Comparison of ENCODE assay signal across 12 cellular contexts in genomic region chr15:66862111-66862815, GRCh38.
DNase-seq lines count a peak whose midpoint lies in the region; TF ChIP-seq lines count a peak whose summit lies in the region.
"Had no signal": no experiment of that assay in that cellular context is flagged by ENCODE, and none has a peak within 500 bp of the region (broad histone marks: within the 10 kb centered on the region; RNA-seq: fewer than 3 reads in every experiment).

No MANE protein-coding gene starts in this region.

- H3K4me2 ChIP-seq in mesenchymal stem cell (ENCODE audit: low read length, poor library complexity, severe bottlenecking) = no peak overlapping the region

- H4K8ac ChIP-seq in mesenchymal stem cell (ENCODE audit: low read length) = no peak overlapping the region

- no peaks in the 10 kb centered on the region for H3K4me1 Mint-ChIP-seq in immature natural killer cell

- H3K27ac ChIP-seq in VCaP (no peak overlapping the region), mesenchymal stem cell (ENCODE audit: low read length, poor library complexity, severe bottlenecking) (no peak overlapping the region)
- H3K27ac ChIP-seq: skin epidermis had no signal

- no peak overlapping the region for H4K91ac ChIP-seq in mesenchymal stem cell (ENCODE audit: low read length)

- no peak overlapping the region for H2AFZ ChIP-seq in mesenchymal stem cell (ENCODE audit: low read depth, low read length)

- peak; percentile 33 for DNase-seq in AG10803 (ENCODE audit: low read depth)
- DNase-seq in HS-27A (ENCODE audit: low read depth) = peak; percentile 63
- DNase-seq in mesenchymal stem cell = peak; percentile 49
- no peak for DNase-seq in HuH-7.5 (ENCODE audit: low spot score)
- no peak for DNase-seq in GF-D8 (lab: John Stamatoyannopoulos, UW)
- no peak for DNase-seq in NCI-H146 treated with DMSO at 0.1 percent for 48 hours (lab: John Stamatoyannopoulos, UW; ENCODE audit: unreplicated experiment)
- no peak for DNase-seq in immature natural killer cell

- H3K23ac ChIP-seq in mesenchymal stem cell (ENCODE audit: low read length in 2 of 2) = no peak overlapping the region

- TF ChIP-seq CTCF in AG10803 (conservative IDR thresholded peaks at IDR 0.05; ENCODE audit: low read length) (no peak), VCaP (conservative IDR thresholded peaks at IDR 0.05) (0 out of 2 replicates have a peak, but pooled peaks have one; percentile 0)

- peaks cover 5% of the 10 kb centered on the region for H3K4me1 ChIP-seq in mesenchymal stem cell (ENCODE audit: control insufficient read depth, insufficient read depth, low read depth, low read length)

- peaks cover 7 to 72% of the 10 kb centered on the region in 2 experiments for H3K36me3 ChIP-seq in mesenchymal stem cell (ENCODE audit: control insufficient read depth in 1 of 2, insufficient read depth in 2 of 2, low read depth in 1 of 2, low read length in 2 of 2)

- no peak overlapping the region for H3K4me3 ChIP-seq in AG10803 (ENCODE audit: low read length)
- no peak overlapping the region for H3K4me3 ChIP-seq in mesenchymal stem cell (ENCODE audit: insufficient read depth in 1 of 2, low read depth in 1 of 2, low read length in 2 of 2)
- H3K4me3 ChIP-seq: SJSA1, skin epidermis had no signal

- H3K14ac ChIP-seq in mesenchymal stem cell (ENCODE audit: low read length in 2 of 2) = no peak overlapping the region

- H3K4me3 Mint-ChIP-seq in immature natural killer cell = no peak overlapping the region
- H3K4me3 Mint-ChIP-seq: CD8-positive, alpha-beta T cell; nephron had no signal

- H3K9me3 Mint-ChIP-seq in immature natural killer cell = peaks cover 0 to 2% (median 0%) of the 10 kb centered on the region in 6 donors
- H3K9me3 Mint-ChIP-seq: CD8-positive, alpha-beta T cell; nephron had no signal

- H3K36me3 Mint-ChIP-seq in immature natural killer cell = no peaks in the 10 kb centered on the region
- H3K36me3 Mint-ChIP-seq: CD8-positive, alpha-beta T cell had no signal

- no peak overlapping the region for H2BK15ac ChIP-seq in mesenchymal stem cell (ENCODE audit: low read depth, poor library complexity, severe bottlenecking)

- H2BK120ac ChIP-seq in mesenchymal stem cell (ENCODE audit: low read depth, low read length) = no peak overlapping the region

- no peak overlapping the region for H3K4ac ChIP-seq in mesenchymal stem cell (ENCODE audit: low read depth in 1 of 2, low read length in 2 of 2)

- no peak overlapping the region for H2BK12ac ChIP-seq in mesenchymal stem cell (ENCODE audit: low read length in 2 of 2)

- H3K9ac ChIP-seq in mesenchymal stem cell (ENCODE audit: low read length) = peak overlapping the region; percentile 37

- no peak overlapping the region for H2BK5ac ChIP-seq in mesenchymal stem cell (ENCODE audit: low read depth, low read length, poor library complexity, severe bottlenecking)

- peaks cover 0 to 9% (median 6%) of the 10 kb centered on the region in 3 donors for H3K27me3 Mint-ChIP-seq in immature natural killer cell (ENCODE audit: low read depth in 3 of 3)

- WGBS in mesenchymal stem cell = 90% methylated on average over 10 of the region's 10 CpGs

- no peak overlapping the region for H3K18ac ChIP-seq in mesenchymal stem cell (ENCODE audit: low read depth in 1 of 2, low read length in 2 of 2)

- no peak overlapping the region for H3K27ac Mint-ChIP-seq in immature natural killer cell
- H3K27ac Mint-ChIP-seq: CD8-positive, alpha-beta T cell; nephron had no signal

- H3K9me3 ChIP-seq in mesenchymal stem cell (ENCODE audit: control insufficient read depth, low read length) = no peaks in the 10 kb centered on the region
- H3K9me3 ChIP-seq: SJSA1 had no signal

- H3K79me1 ChIP-seq in mesenchymal stem cell (replicated peaks; ENCODE audit: low read length, poor library complexity, severe bottlenecking) = no peaks in the 10 kb centered on the region

- no peak overlapping the region for H2AK5ac ChIP-seq in mesenchymal stem cell (ENCODE audit: low read length, severe bottlenecking)

- no peaks in the 10 kb centered on the region for H3K27me3 ChIP-seq in mesenchymal stem cell (ENCODE audit: control insufficient read depth in 1 of 2, insufficient read depth in 1 of 2, low read length in 2 of 2)
- H3K27me3 ChIP-seq: SJSA1 had no signal

Comparison
In these comparisons a context has a peak if more than half of its experiments do, and no peak if none do; other contexts are left out.
1. DNase-seq: peak in AG10803 (single experiment), HS-27A (single experiment) and mesenchymal stem cell (single experiment); none in HuH-7.5 (single experiment), GF-D8 (single experiment), NCI-H146 treated with DMSO at 0.1 percent for 48 hours (single experiment) and immature natural killer cell (0 of 3).